11 cellular contexts compared by ENCODE assay signal in the genomic region with DNA sequence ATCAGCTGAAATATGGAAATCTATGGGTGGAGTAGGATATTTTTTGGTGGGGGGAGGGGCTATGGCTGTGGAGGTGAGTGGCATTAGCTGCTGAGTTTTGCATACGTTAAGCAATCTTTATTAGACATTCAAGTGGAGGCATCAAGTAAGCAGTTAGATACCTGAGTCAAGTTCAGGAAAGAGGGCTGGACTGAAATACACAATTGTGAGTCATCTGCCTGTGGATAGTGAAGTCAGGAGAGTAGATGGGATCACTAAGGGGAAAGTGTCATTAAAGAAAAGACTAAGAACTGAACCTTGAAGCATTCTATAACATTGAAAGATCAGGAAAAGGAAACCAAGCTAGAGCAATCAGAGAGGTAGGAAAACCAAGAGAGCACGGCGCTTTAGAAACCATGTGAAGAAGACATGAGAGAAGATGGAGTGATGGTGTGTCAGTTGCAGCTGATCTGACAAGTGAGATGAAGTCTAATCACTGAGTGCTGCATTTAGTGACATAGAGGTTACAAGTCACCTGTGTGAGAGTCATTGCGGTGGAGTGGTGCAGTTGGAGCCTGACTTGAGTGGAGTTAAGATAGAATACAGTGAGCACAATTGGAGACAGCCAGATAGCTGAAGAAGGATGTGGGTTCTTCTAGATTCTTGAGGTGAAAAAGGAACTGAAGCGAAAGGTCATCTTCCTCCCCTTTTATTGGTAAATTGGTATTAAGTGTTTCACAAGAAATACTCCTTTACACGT.
DNase-seq lines count a peak whose midpoint lies in the region; ATAC-seq, FAIRE-seq and TF ChIP-seq lines count a peak whose summit lies in the region.
"Had no signal": no experiment of that assay in that cellular context is flagged by ENCODE, and none has a peak within 500 bp of the region (broad histone marks: within the 10 kb centered on the region; RNA-seq: fewer than 3 reads in every experiment).

No MANE protein-coding gene starts in this region.

- peak; percentile 98 for ATAC-seq in GM18511 (IDR thresholded peaks at IDR 0.05; ENCODE audit: unreplicated experiment)
- peak; percentile 93 for ATAC-seq in GM21515 (IDR thresholded peaks at IDR 0.05; ENCODE audit: unreplicated experiment)
- ATAC-seq in HG03159 (IDR thresholded peaks at IDR 0.05; ENCODE audit: unreplicated experiment), result peak; percentile 90

- H3K27me3 ChIP-seq in bronchial epithelial cell (ENCODE audit: control insufficient read depth, insufficient read depth, low read length), result no peaks in the 10 kb centered on the region

- H3K27ac Mint-ChIP-seq in type B pancreatic cell, result no peak overlapping the region
- H3K27ac Mint-ChIP-seq: endodermal cell had no signal

- DNase-seq in bronchial epithelial cell (ENCODE audit: low read depth) (peak; percentile 46), DMS153 (lab: John Stamatoyannopoulos, UW) (no peak), SHP77 (lab: John Stamatoyannopoulos, UW) (no peak), SHP77 treated with DMSO at 0.1 percent for 48 hours (lab: John Stamatoyannopoulos, UW) (no peak), type B pancreatic cell (ENCODE audit: extremely low spot score, unreplicated experiment) (no peak)
- DNase-seq: activated T-cell treated with anti-CD3 and anti-CD28 coated beads, Interleukin-2, amount 50 U/mL, for 48 hours; endodermal cell had no signal

- no peaks in the 10 kb centered on the region for H3K27me3 Mint-ChIP-seq in type B pancreatic cell

- H3K4me3 ChIP-seq in bronchial epithelial cell (ENCODE audit: low read depth, low read length), result no peak overlapping the region
- H3K4me3 ChIP-seq: SK-N-MC had no signal

- TF ChIP-seq CTCF in bronchial epithelial cell (IDR thresholded peaks at IDR 0.05; ENCODE audit: insufficient read depth, low read length, severe bottlenecking) (no peak), type B pancreatic cell (conservative IDR thresholded peaks at IDR 0.05) (no peak)

- no peak for FAIRE-seq in bronchial epithelial cell (lab: Jason Lieb, UNC)

- no peaks in the 10 kb centered on the region for H3K4me1 Mint-ChIP-seq in type B pancreatic cell (ENCODE audit: unreplicated experiment)
- H3K4me1 Mint-ChIP-seq: endodermal cell had no signal

- no peak overlapping the region for H3K4me3 Mint-ChIP-seq in type B pancreatic cell
- H3K4me3 Mint-ChIP-seq: endodermal cell had no signal

- no peaks in the 10 kb centered on the region for H3K36me3 ChIP-seq in bronchial epithelial cell (ENCODE audit: control insufficient read depth, insufficient read depth, low read length)

- H3K36me3 Mint-ChIP-seq in type B pancreatic cell, result no peaks in the 10 kb centered on the region

- H3K9me3 Mint-ChIP-seq in type B pancreatic cell, result no peaks in the 10 kb centered on the region
- H3K9me3 Mint-ChIP-seq: endodermal cell had no signal
